In the genomic region with DNA sequence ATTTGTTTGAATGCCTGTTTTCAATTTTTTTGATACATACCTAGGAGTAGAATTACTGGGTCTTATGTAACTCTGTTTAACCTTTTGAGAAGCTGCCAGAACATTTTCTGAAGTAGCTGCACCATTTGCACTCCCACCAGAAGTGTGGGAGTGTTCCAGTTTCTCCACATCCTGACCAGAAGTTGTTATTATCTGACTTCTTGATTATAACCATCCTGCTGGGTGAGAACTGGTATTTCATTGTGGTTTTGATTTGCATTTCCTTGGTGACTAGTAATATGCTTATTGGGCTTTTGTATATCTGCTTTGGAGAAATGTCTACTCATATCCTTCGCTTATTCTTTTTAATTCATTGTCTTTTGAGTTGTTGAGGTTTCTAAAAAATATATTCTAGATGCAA, we compare ENCODE assay signal across 28 cellular contexts.
A peak's percentile ranks its signal among the peaks of the same experiment; 100 is the strongest.
DNase-seq lines count a peak whose midpoint lies in the region; ATAC-seq and TF ChIP-seq lines count a peak whose summit lies in the region.
"Had no signal": no experiment of that assay in that cellular context is flagged by ENCODE, and none has a peak within 500 bp of the region (broad histone marks: within the 10 kb centered on the region; RNA-seq: fewer than 3 reads in every experiment).

No MANE protein-coding gene starts in this region.

- no peak overlapping the region for H3K4me3 ChIP-seq in choroid plexus epithelial cell (ENCODE audit: low read depth, low read length)
- H3K4me3 ChIP-seq: BLaER1, heart right ventricle, left ventricle myocardium inferior, MG63, PC-9, prostate gland, SJCRH30, smooth muscle cell had no signal

- DNase-seq in activated CD4-positive, alpha-beta memory T cell treated with anti-CD3 and anti-CD28 coated beads for 36 hours, result peak; percentile 21
- no peak for DNase-seq in activated CD4-positive, alpha-beta memory T cell treated with anti-CD3 and anti-CD28 coated beads, Interleukin-2, amount 10 ng/mL, durations not matched to agents 7 days and 5 days
- DNase-seq in OCI-M1 (lab: John Stamatoyannopoulos, UW) (peak; percentile 59), choroid plexus epithelial cell (ENCODE audit: low read depth) (peak; percentile 81), kidney glomerular epithelial cell (lab: John Stamatoyannopoulos, UW) (no peak)
- peak in 1 of 2 donors; percentile 17 for DNase-seq in stimulated activated naive CD8-positive, alpha-beta T cell treated with anti-CD3 and anti-CD28 coated beads, Interleukin-15, amount 100 ng/mL, for 72 hours
- DNase-seq: activated CD4-positive, alpha-beta T cell treated with anti-CD3 and anti-CD28 coated beads, Interleukin-2, amount 50 U/mL, for 48 hours; activated T-cell treated with anti-CD3 and anti-CD28 coated beads, Interleukin-2, amount 50 U/mL, for 1 hour; heart right ventricle; left ventricle myocardium inferior; MG63; NCI-H187; NCI-H2227 treated with DMSO at 0.1 percent for 48 hours; NCI-H82; PC-9; SJCRH30; stimulated activated CD4-positive, alpha-beta T cell treated with anti-CD3 and anti-CD28 coated beads, Interleukin-4, amount 100 ng/mL, for 1 hour; T-helper 17 cell; WERI-Rb-1 had no signal

- H3K27ac Mint-ChIP-seq in activated CD4-positive, alpha-beta memory T cell treated with anti-CD3 and anti-CD28 coated beads for 36 hours, result no peak overlapping the region
- H3K27ac Mint-ChIP-seq in activated CD4-positive, alpha-beta memory T cell treated with anti-CD3 and anti-CD28 coated beads, Interleukin-2, amount 10 ng/mL, durations not matched to agents 7 days and 5 days, result no peak overlapping the region
- peak overlapping the region in 1 of 2 donors; percentile 47 for H3K27ac Mint-ChIP-seq in stimulated activated naive CD8-positive, alpha-beta T cell treated with anti-CD3 and anti-CD28 coated beads, Interleukin-15, amount 100 ng/mL, for 72 hours
- H3K27ac Mint-ChIP-seq: activated naive CD4-positive, alpha-beta T cell treated with anti-CD3 and anti-CD28 coated beads, Interleukin-2, amount 50 U/mL, for 24 hours; brain; T-helper 17 cell; type B pancreatic cell had no signal

- ATAC-seq in stimulated activated naive CD8-positive, alpha-beta T cell treated with anti-CD3 and anti-CD28 coated beads, Interleukin-15, amount 100 ng/mL, for 72 hours, result peak; percentile 90
- ATAC-seq in HG03457 (IDR thresholded peaks at IDR 0.05; ENCODE audit: unreplicated experiment) (no peak), HG03196 (IDR thresholded peaks at IDR 0.05; ENCODE audit: unreplicated experiment) (no peak)
- ATAC-seq: heart right ventricle, T-helper 17 cell had no signal

- POLR2A ChIA-PET in activated CD4-positive, alpha-beta memory T cell treated with anti-CD3 and anti-CD28 coated beads for 36 hours (lab: Charles Lee), result interaction anchor here (0.6 kb wide), 1 partner anchor 15 kb away, joined by 3 read pairs; no protein-coding TSS in a partner anchor
- POLR2A ChIA-PET in activated CD4-positive, alpha-beta memory T cell treated with anti-CD3 and anti-CD28 coated beads, Interleukin-2, amount 10 ng/mL, durations not matched to agents 7 days and 5 days (lab: Charles Lee), result no interaction called here

- no peak for TF ChIP-seq CTCF in choroid plexus epithelial cell (conservative IDR thresholded peaks at IDR 0.05; ENCODE audit: low read depth, low read length)

- peaks cover 23% of the 10 kb centered on the region for H3K36me3 Mint-ChIP-seq in activated CD4-positive, alpha-beta memory T cell treated with anti-CD3 and anti-CD28 coated beads for 36 hours
- peaks cover 20% of the 10 kb centered on the region for H3K36me3 Mint-ChIP-seq in activated CD4-positive, alpha-beta memory T cell treated with anti-CD3 and anti-CD28 coated beads, Interleukin-2, amount 10 ng/mL, durations not matched to agents 7 days and 5 days (ENCODE audit: low read depth)

- CTCF ChIA-PET in activated CD4-positive, alpha-beta memory T cell treated with anti-CD3 and anti-CD28 coated beads for 36 hours (lab: Charles Lee), result no interaction called here
- CTCF ChIA-PET in activated CD4-positive, alpha-beta memory T cell treated with anti-CD3 and anti-CD28 coated beads, Interleukin-2, amount 10 ng/mL, durations not matched to agents 7 days and 5 days (lab: Charles Lee), result no interaction called here

- no peak overlapping the region for H3K4me3 Mint-ChIP-seq in activated CD4-positive, alpha-beta memory T cell treated with anti-CD3 and anti-CD28 coated beads for 36 hours
- H3K4me3 Mint-ChIP-seq in activated CD4-positive, alpha-beta memory T cell treated with anti-CD3 and anti-CD28 coated beads, Interleukin-2, amount 10 ng/mL, durations not matched to agents 7 days and 5 days, result no peak overlapping the region
- no peak overlapping the region for H3K4me3 Mint-ChIP-seq in stimulated activated naive CD8-positive, alpha-beta T cell treated with anti-CD3 and anti-CD28 coated beads, Interleukin-15, amount 100 ng/mL, for 72 hours
- H3K4me3 Mint-ChIP-seq: activated naive CD4-positive, alpha-beta T cell treated with anti-CD3 and anti-CD28 coated beads, Interleukin-2, amount 50 U/mL, for 24 hours; brain; neural crest cell; T-helper 17 cell; type B pancreatic cell had no signal

- H3K4me1 Mint-ChIP-seq in activated CD4-positive, alpha-beta memory T cell treated with anti-CD3 and anti-CD28 coated beads for 36 hours (ENCODE audit: low read depth), result peaks cover 28% of the 10 kb centered on the region
- H3K4me1 Mint-ChIP-seq in activated CD4-positive, alpha-beta memory T cell treated with anti-CD3 and anti-CD28 coated beads, Interleukin-2, amount 10 ng/mL, durations not matched to agents 7 days and 5 days, result peaks cover 33% of the 10 kb centered on the region
- H3K4me1 Mint-ChIP-seq in stimulated activated naive CD8-positive, alpha-beta T cell treated with anti-CD3 and anti-CD28 coated beads, Interleukin-15, amount 100 ng/mL, for 72 hours, result peaks cover 25% of the 10 kb centered on the region
- H3K4me1 Mint-ChIP-seq: brain, neural crest cell had no signal

- H3K9me3 Mint-ChIP-seq in activated CD4-positive, alpha-beta memory T cell treated with anti-CD3 and anti-CD28 coated beads for 36 hours, result peaks cover 24% of the 10 kb centered on the region
- H3K9me3 Mint-ChIP-seq in activated CD4-positive, alpha-beta memory T cell treated with anti-CD3 and anti-CD28 coated beads, Interleukin-2, amount 10 ng/mL, durations not matched to agents 7 days and 5 days, result peaks cover 18% of the 10 kb centered on the region
- peaks cover 12 to 19% of the 10 kb centered on the region in 2 donors for H3K9me3 Mint-ChIP-seq in stimulated activated naive CD8-positive, alpha-beta T cell treated with anti-CD3 and anti-CD28 coated beads, Interleukin-15, amount 100 ng/mL, for 72 hours

- intact Hi-C loops in activated CD4-positive, alpha-beta memory T cell treated with anti-CD3 and anti-CD28 coated beads for 36 hours (cut with micrococcal nuclease), result loop anchor here (1.0 to 10.0 kb wide), 2 partner anchors 10 to 93 kb away; no protein-coding TSS in a partner anchor

- no peaks in the 10 kb centered on the region for H3K27me3 Mint-ChIP-seq in activated CD4-positive, alpha-beta memory T cell treated with anti-CD3 and anti-CD28 coated beads for 36 hours
- H3K27me3 Mint-ChIP-seq in activated CD4-positive, alpha-beta memory T cell treated with anti-CD3 and anti-CD28 coated beads, Interleukin-2, amount 10 ng/mL, durations not matched to agents 7 days and 5 days, result no peaks in the 10 kb centered on the region
- no peaks in the 10 kb centered on the region for H3K27me3 Mint-ChIP-seq in stimulated activated naive CD8-positive, alpha-beta T cell treated with anti-CD3 and anti-CD28 coated beads, Interleukin-15, amount 100 ng/mL, for 72 hours
- H3K27me3 Mint-ChIP-seq: activated naive CD4-positive, alpha-beta T cell treated with anti-CD3 and anti-CD28 coated beads, Interleukin-2, amount 50 U/mL, for 24 hours; brain; T-helper 17 cell; type B pancreatic cell had no signal

Comparison
In these comparisons a context has a peak if more than half of its experiments do, and no peak if none do; other contexts are left out.
1. DNase-seq: peak in activated CD4-positive, alpha-beta memory T cell treated with anti-CD3 and anti-CD28 coated beads for 36 hours (single experiment), OCI-M1 (single experiment) and choroid plexus epithelial cell (single experiment); none in activated CD4-positive, alpha-beta memory T cell treated with anti-CD3 and anti-CD28 coated beads, Interleukin-2, amount 10 ng/mL, durations not matched to agents 7 days and 5 days (single experiment) and kidney glomerular epithelial cell (single experiment).